ENCODE assay signal across 18 cellular contexts in genomic region chr7:136123352-136123751, GRCh38.
A peak's percentile ranks its signal among the peaks of the same experiment; 100 is the strongest.
DNase-seq lines count a peak whose midpoint lies in the region; ATAC-seq and TF ChIP-seq lines count a peak whose summit lies in the region.
"Had no signal": no experiment of that assay in that cellular context is flagged by ENCODE, and none has a peak within 500 bp of the region (broad histone marks: within the 10 kb centered on the region; RNA-seq: fewer than 3 reads in every experiment).

No MANE protein-coding gene starts in this region.

- WGBS in stomach, 5 donors: 71 to 82% (median 74%) methylated on average over 3 of the region's 3 CpGs

- H3K4me1 ChIP-seq in DND-41 (ENCODE audit: insufficient read depth, low read length) (no peaks in the 10 kb centered on the region), stomach (peaks cover 0 to 7% (median 0%) of the 10 kb centered on the region in 4 donors)
- H3K4me1 ChIP-seq: A549, Caco-2 had no signal

- intact Hi-C loops in stomach (cut with DNase I; ENCODE audit: low total_unique reads): no loop called here

- H2AFZ ChIP-seq in DND-41 (ENCODE audit: low read depth, low read length): no peak overlapping the region

- ATAC-seq in activated naive CD8-positive, alpha-beta T cell treated with anti-CD3 and anti-CD28 coated beads, Interleukin-2, amount 50 U/mL, for 24 hours: peak; percentile 57
- ATAC-seq in DND-41 (ENCODE audit: insufficient read depth, low read depth): peak; percentile 68
- ATAC-seq in GM18519 (IDR thresholded peaks at IDR 0.05; ENCODE audit: low FRiP score, unreplicated experiment): no peak
- ATAC-seq: A549; CD8-positive, alpha-beta T cell had no signal

- TF ChIP-seq CTCF in DND-41 (IDR thresholded peaks at IDR 0.05; ENCODE audit: borderline replicate concordance, extremely low read depth, low read length, poor library complexity, severe bottlenecking) (no peak), nephron progenitor cell (IDR thresholded peaks at IDR 0.05) (no peak), stomach (IDR thresholded peaks at IDR 0.05) (no peak)

- H3K9me3 ChIP-seq in DND-41 (ENCODE audit: insufficient read depth, low read length, severe bottlenecking) (no peaks in the 10 kb centered on the region), stomach (no peaks in the 10 kb centered on the region)
- H3K9me3 ChIP-seq: A549; BLaER1 treated with 17β-estradiol and CSF1 and Interleukin-3, amounts not matched to agents 10 nM and 100 nM; Caco-2 had no signal

- peaks cover 3% of the 10 kb centered on the region for H3K27me3 Mint-ChIP-seq in activated naive CD8-positive, alpha-beta T cell treated with anti-CD3 and anti-CD28 coated beads, Interleukin-2, amount 50 U/mL, for 24 hours
- no peaks in the 10 kb centered on the region for H3K27me3 Mint-ChIP-seq in activated naive CD8-positive, alpha-beta T cell treated with anti-CD3 and anti-CD28 coated beads for 36 hours
- peaks cover 2% of the 10 kb centered on the region for H3K27me3 Mint-ChIP-seq in nephron progenitor cell (ENCODE audit: low read depth, poor library complexity)
- H3K27me3 Mint-ChIP-seq: B cell had no signal

- no peak overlapping the region for H3K4me3 Mint-ChIP-seq in activated naive CD8-positive, alpha-beta T cell treated with anti-CD3 and anti-CD28 coated beads, Interleukin-2, amount 50 U/mL, for 24 hours
- H3K4me3 Mint-ChIP-seq in activated naive CD8-positive, alpha-beta T cell treated with anti-CD3 and anti-CD28 coated beads for 36 hours: no peak overlapping the region
- H3K4me3 Mint-ChIP-seq in nephron progenitor cell: no peak overlapping the region
- H3K4me3 Mint-ChIP-seq: B cell; CD4-positive, alpha-beta T cell; CD8-positive, alpha-beta T cell had no signal

- no peaks in the 10 kb centered on the region for H3K4me1 Mint-ChIP-seq in activated naive CD8-positive, alpha-beta T cell treated with anti-CD3 and anti-CD28 coated beads, Interleukin-2, amount 50 U/mL, for 24 hours
- peaks cover 4% of the 10 kb centered on the region for H3K4me1 Mint-ChIP-seq in activated naive CD8-positive, alpha-beta T cell treated with anti-CD3 and anti-CD28 coated beads for 36 hours
- no peaks in the 10 kb centered on the region for H3K4me1 Mint-ChIP-seq in nephron progenitor cell
- H3K4me1 Mint-ChIP-seq: B cell had no signal

- H3K9me3 Mint-ChIP-seq in activated naive CD8-positive, alpha-beta T cell treated with anti-CD3 and anti-CD28 coated beads, Interleukin-2, amount 50 U/mL, for 24 hours: peaks cover 3% of the 10 kb centered on the region
- H3K9me3 Mint-ChIP-seq in activated naive CD8-positive, alpha-beta T cell treated with anti-CD3 and anti-CD28 coated beads for 36 hours: no peaks in the 10 kb centered on the region
- peaks cover 8% of the 10 kb centered on the region for H3K9me3 Mint-ChIP-seq in nephron progenitor cell

- H3K27me3 ChIP-seq in DND-41 (ENCODE audit: insufficient read depth, low read length, poor library complexity) (no peaks in the 10 kb centered on the region), stomach (no peaks in the 10 kb centered on the region)
- H3K27me3 ChIP-seq: BLaER1 treated with 17β-estradiol and CSF1 and Interleukin-3, amounts not matched to agents 10 nM and 100 nM had no signal

- no peaks in the 10 kb centered on the region for H3K36me3 Mint-ChIP-seq in activated naive CD8-positive, alpha-beta T cell treated with anti-CD3 and anti-CD28 coated beads, Interleukin-2, amount 50 U/mL, for 24 hours (ENCODE audit: low read depth)
- no peaks in the 10 kb centered on the region for H3K36me3 Mint-ChIP-seq in activated naive CD8-positive, alpha-beta T cell treated with anti-CD3 and anti-CD28 coated beads for 36 hours
- H3K36me3 Mint-ChIP-seq in nephron progenitor cell (ENCODE audit: low read depth): no peaks in the 10 kb centered on the region

- no peak overlapping the region for H3K4me3 ChIP-seq in DND-41 (ENCODE audit: low read depth in 1 of 2, low read length in 2 of 2)
- H3K4me3 ChIP-seq in stomach: no peak overlapping the region
- H3K4me3 ChIP-seq: A549; BLaER1 treated with 17β-estradiol and CSF1 and Interleukin-3, amounts not matched to agents 10 nM and 100 nM had no signal

- H4K20me1 ChIP-seq in DND-41 (ENCODE audit: insufficient read depth, low read length): no peaks in the 10 kb centered on the region
- H4K20me1 ChIP-seq: BLaER1 treated with 17β-estradiol and CSF1 and Interleukin-3, amounts not matched to agents 10 nM and 100 nM had no signal

- no peaks in the 10 kb centered on the region for H3K79me2 ChIP-seq in DND-41 (ENCODE audit: insufficient read depth, low read length)

- no peak for DNase-seq in activated naive CD8-positive, alpha-beta T cell treated with anti-CD3 and anti-CD28 coated beads, Interleukin-2, amount 50 U/mL, for 24 hours
- DNase-seq in activated naive CD8-positive, alpha-beta T cell treated with anti-CD3 and anti-CD28 coated beads for 36 hours: no peak
- no peak for DNase-seq in DND-41
- no peak for DNase-seq in nephron progenitor cell
- DNase-seq in stomach: no peak
- DNase-seq: AML-193; Caco-2; Calu3; CD4-positive, alpha-beta T cell; CD8-positive, alpha-beta T cell; DMS79; GF-D8 had no signal

- no peaks in the 10 kb centered on the region for H3K36me3 ChIP-seq in DND-41 (ENCODE audit: insufficient read depth, low read length)
- no peaks in the 10 kb centered on the region for H3K36me3 ChIP-seq in stomach
- H3K36me3 ChIP-seq: BLaER1 treated with 17β-estradiol and CSF1 and Interleukin-3, amounts not matched to agents 10 nM and 100 nM had no signal

- TF ChIP-seq EP300 in stomach (IDR thresholded peaks at IDR 0.05): no peak

- H3K27ac Mint-ChIP-seq in activated naive CD8-positive, alpha-beta T cell treated with anti-CD3 and anti-CD28 coated beads, Interleukin-2, amount 50 U/mL, for 24 hours: no peak overlapping the region
- H3K27ac Mint-ChIP-seq in activated naive CD8-positive, alpha-beta T cell treated with anti-CD3 and anti-CD28 coated beads for 36 hours: no peak overlapping the region
- H3K27ac Mint-ChIP-seq in nephron progenitor cell: peak overlapping the region; percentile 40
- H3K27ac Mint-ChIP-seq: B cell; CD4-positive, alpha-beta T cell; CD8-positive, alpha-beta T cell had no signal

- H3K27ac ChIP-seq in DND-41 (ENCODE audit: low read length): no peak overlapping the region
- no peak overlapping the region for H3K27ac ChIP-seq in stomach
- H3K27ac ChIP-seq: 22Rv1; A549; BLaER1 treated with 17β-estradiol and CSF1 and Interleukin-3, amounts not matched to agents 10 nM and 100 nM; C4-2B had no signal

- H3K9ac ChIP-seq in DND-41 (ENCODE audit: low read depth, low read length): no peak overlapping the region
- H3K9ac ChIP-seq: BLaER1 treated with 17β-estradiol and CSF1 and Interleukin-3, amounts not matched to agents 10 nM and 100 nM had no signal

- H3K4me2 ChIP-seq in DND-41 (ENCODE audit: insufficient read depth, low read length): no peak overlapping the region
- H3K4me2 ChIP-seq: A549; BLaER1 treated with 17β-estradiol and CSF1 and Interleukin-3, amounts not matched to agents 10 nM and 100 nM had no signal

- TF ChIP-seq POLR2A in stomach (IDR thresholded peaks at IDR 0.05): no peak
